In genomic region chr6:11604836-11605506, GRCh38 we compare ENCODE assay signal across 22 cellular contexts.
A peak's percentile ranks its signal among the peaks of the same experiment; 100 is the strongest.
DNase-seq lines count a peak whose midpoint lies in the region; ATAC-seq, FAIRE-seq and TF ChIP-seq lines count a peak whose summit lies in the region.
"Had no signal": no experiment of that assay in that cellular context is flagged by ENCODE, and none has a peak within 500 bp of the region (broad histone marks: within the 10 kb centered on the region; RNA-seq: fewer than 3 reads in every experiment).

No MANE protein-coding gene starts in this region.

- H3K36me3 Mint-ChIP-seq in GM23338 (ENCODE audit: low read depth) (no peaks in the 10 kb centered on the region; the same call in 2 of the 3 replicates), T-helper 17 cell (ENCODE audit: low read depth) (peaks cover 6% of the 10 kb centered on the region)
- H3K36me3 Mint-ChIP-seq: activated CD4-positive, alpha-beta memory T cell treated with anti-CD3 and anti-CD28 coated beads for 36 hours had no signal

- 0 out of 2 replicates have a peak, but pooled peaks cover 2% of the 10 kb centered on the region for H3K9me2 ChIP-seq in GM23338 (ENCODE audit: insufficient read depth)

- peaks cover 31% of the 10 kb centered on the region for H3K4me1 Mint-ChIP-seq in GM23338
- peaks cover 8% of the 10 kb centered on the region for H3K4me1 Mint-ChIP-seq in T-helper 17 cell

- H3K27ac ChIP-seq in GM23338 (ENCODE audit: low read depth) (no peak overlapping the region), kidney (ENCODE audit: low read depth in 2 of 2, low read length in 2 of 2) (peak overlapping the region; percentile 43 to 45)
- H3K27ac ChIP-seq: upper lobe of right lung had no signal

- H3K4me3 ChIP-seq in GM23338 (no peak overlapping the region), kidney (ENCODE audit: low read length in 2 of 2) (no peak overlapping the region), MG63 (no peak overlapping the region)
- H3K4me3 ChIP-seq: heart right ventricle, upper lobe of right lung had no signal

- H3K27me3 ChIP-seq in GM23338 (ENCODE audit: insufficient read depth) (no peaks in the 10 kb centered on the region), MG63 (no peaks in the 10 kb centered on the region)
- H3K27me3 ChIP-seq: heart right ventricle, upper lobe of right lung had no signal

- no peaks in the 10 kb centered on the region for H4K20me1 ChIP-seq in GM23338 (replicated peaks; ENCODE audit: insufficient read depth)

- no peak for FAIRE-seq in kidney (lab: Jason Lieb, UNC)

- intact Hi-C loops in kidney (cut with DNase I) (no loop called here), sciatic nerve (cut with DNase I) (no loop called here)

- H3K4me2 ChIP-seq in GM23338 = no peak overlapping the region

- no peak overlapping the region for H3K4me3 Mint-ChIP-seq in GM23338
- H3K4me3 Mint-ChIP-seq in T-helper 17 cell = no peak overlapping the region
- H3K4me3 Mint-ChIP-seq: activated CD4-positive, alpha-beta memory T cell treated with anti-CD3 and anti-CD28 coated beads for 36 hours; T-helper 2 cell treated with Interferon-gamma antibody and Interleukin-4, amounts not matched to agents 5 μg/mL and 100 μg/mL, for 36 hours had no signal

- no peaks in the 10 kb centered on the region for H3K79me2 ChIP-seq in GM23338 (replicated peaks; ENCODE audit: insufficient read depth)

- H3F3A ChIP-seq in GM23338 (replicated peaks; ENCODE audit: low read depth) = no peaks in the 10 kb centered on the region

- H3K27me3 Mint-ChIP-seq in GM23338 (ENCODE audit: insufficient read depth, low read depth, poor library complexity) = peaks cover 7% of the 10 kb centered on the region
- H3K27me3 Mint-ChIP-seq in T-helper 17 cell = peaks cover 67% of the 10 kb centered on the region

- no peak overlapping the region for H3K9ac ChIP-seq in kidney (ENCODE audit: low read length in 2 of 2)

- H3K27ac Mint-ChIP-seq in GM23338 = no peak overlapping the region
- H3K27ac Mint-ChIP-seq in T-helper 17 cell = peak overlapping the region; percentile 19
- H3K27ac Mint-ChIP-seq: activated CD4-positive, alpha-beta memory T cell treated with anti-CD3 and anti-CD28 coated beads for 36 hours; T-helper 2 cell treated with Interferon-gamma antibody and Interleukin-4, amounts not matched to agents 5 μg/mL and 100 μg/mL, for 36 hours had no signal

- DNase-seq in GM23338 (ENCODE audit: low spot score) = no peak
- no peak for DNase-seq in T-helper 17 cell
- DNase-seq in kidney = no peak
- no peak for DNase-seq in sciatic nerve (ENCODE audit: low spot score)
- DNase-seq in activated CD8-positive, alpha-beta memory T cell treated with anti-CD3 and anti-CD28 coated beads for 24 hours = no peak
- no peak for DNase-seq in MG63
- DNase-seq: activated CD4-positive, alpha-beta memory T cell treated with anti-CD3 and anti-CD28 coated beads for 36 hours; activated naive CD4-positive, alpha-beta T cell treated with Interleukin-2 at 50 U/mL for 16 hours; activated T-cell treated with anti-CD3 and anti-CD28 coated beads, Interleukin-2, amount 50 U/mL, for 1 hour; AML-193; amygdala; cerebellar nuclear complex; effector memory CD4-positive, alpha-beta T cell; EL; heart right ventricle; NCI-H146; NCI-H748 treated with DMSO at 0.1 percent for 48 hours; stimulated activated naive CD4-positive, alpha-beta T cell treated with Interleukin-2 at 50 U/mL for 16 hours; upper lobe of right lung had no signal

- H3K36me3 ChIP-seq in GM23338 (ENCODE audit: insufficient read depth) (no peaks in the 10 kb centered on the region), kidney (ENCODE audit: control insufficient read depth in 1 of 2, insufficient read depth in 2 of 2, low read length in 2 of 2) (no peaks in the 10 kb centered on the region), MG63 (peaks cover 2% of the 10 kb centered on the region; the same call in 1 of the 2 replicates)
- H3K36me3 ChIP-seq: heart right ventricle, upper lobe of right lung had no signal

- peak overlapping the region; percentile 86 for H2AFZ ChIP-seq in GM23338

- H3K9me3 Mint-ChIP-seq in GM23338 = no peaks in the 10 kb centered on the region
- H3K9me3 Mint-ChIP-seq: activated CD4-positive, alpha-beta memory T cell treated with anti-CD3 and anti-CD28 coated beads for 36 hours; T-helper 2 cell treated with Interferon-gamma antibody and Interleukin-4, amounts not matched to agents 5 μg/mL and 100 μg/mL, for 36 hours had no signal

- H3K9me3 ChIP-seq in T-helper 17 cell (ENCODE audit: control insufficient read depth, low read length, poor library complexity, severe bottlenecking) (no peaks in the 10 kb centered on the region), kidney (ENCODE audit: control insufficient read depth in 1 of 2, low read length in 2 of 2) (no peaks in the 10 kb centered on the region), MG63 (0 out of 2 replicates have a peak, but pooled peaks cover 8% of the 10 kb centered on the region)
- H3K9me3 ChIP-seq: heart right ventricle, upper lobe of right lung had no signal

- H3K4me1 ChIP-seq in GM23338 (ENCODE audit: insufficient read depth) (no peaks in the 10 kb centered on the region; the same call in 1 of the 2 replicates), kidney (ENCODE audit: control insufficient read depth in 1 of 2, insufficient read depth in 1 of 2, low read depth in 1 of 2, low read length in 2 of 2) (peaks cover 22 to 41% of the 10 kb centered on the region in 2 donors)

- no peak for TF ChIP-seq CTCF in GM23338 (conservative IDR thresholded peaks at IDR 0.05; ENCODE audit: low read depth in 2 of 2)
- no peak for TF ChIP-seq CTCF in kidney (IDR thresholded peaks at IDR 0.05; ENCODE audit: borderline replicate concordance, extremely low read depth, insufficient read depth)

- ATAC-seq in GM23338 (no peak), T-helper 17 cell (no peak), sciatic nerve (peak; percentile 78), HG03135 (IDR thresholded peaks at IDR 0.05; ENCODE audit: unreplicated experiment) (no peak), GM18907 (IDR thresholded peaks at IDR 0.05; ENCODE audit: unreplicated experiment) (no peak)

TF ChIP-seq in GM23338, 12 proteins besides CTCF, POLR2A, EP300 and RAD21 (continues in another document):
- TF ChIP-seq REST (IDR thresholded peaks at IDR 0.05; ENCODE audit: unreplicated experiment) (no peak), POLR2AphosphoS5 (IDR thresholded peaks at IDR 0.05; ENCODE audit: low read depth) (no peak), ETS1 (IDR thresholded peaks at IDR 0.05) (no peak), EZH2phosphoT487 (IDR thresholded peaks at IDR 0.05; ENCODE audit: unreplicated experiment) (no peak), EZH2 (IDR thresholded peaks at IDR 0.05; ENCODE audit: low read depth, unreplicated experiment) (no peak), CREB1 (CRISPR knock-in tag; IDR thresholded peaks at IDR 0.05; ENCODE audit: low read depth) (no peak), NANOG (IDR thresholded peaks at IDR 0.05; ENCODE audit: borderline replicate concordance) (no peak), STAT1 (IDR thresholded peaks at IDR 0.05; ENCODE audit: unreplicated experiment) (no peak)
